ENCODE assay signal across 14 cellular contexts in genomic region chr5:9348296-9348996, GRCh38.
DNase-seq lines count a peak whose midpoint lies in the region; ATAC-seq and TF ChIP-seq lines count a peak whose summit lies in the region.
"Had no signal": no experiment of that assay in that cellular context is flagged by ENCODE, and none has a peak within 500 bp of the region (broad histone marks: within the 10 kb centered on the region; RNA-seq: fewer than 3 reads in every experiment).

No MANE protein-coding gene starts in this region.

- H3K4me3 Mint-ChIP-seq in nephron progenitor cell, result no peak overlapping the region
- H3K4me3 Mint-ChIP-seq: memory B cell; T-helper 1 cell treated with Interleukin-12 subunit alpha and Interleukin-12 subunit beta and Interleukin-4 antibody, amounts not matched to agents 30 μg/mL and 1 μg/mL, for 36 hours had no signal

- intact Hi-C loops in upper lobe of right lung (cut with DNase I), result no loop called here

- no peak overlapping the region for H3K4me3 ChIP-seq in cardiac muscle cell
- H3K4me3 ChIP-seq in right atrium auricular region, result no peak overlapping the region
- no peak overlapping the region for H3K4me3 ChIP-seq in astrocyte of the cerebellum (ENCODE audit: low read depth, low read length)
- H3K4me3 ChIP-seq in hepatocyte, result no peak overlapping the region
- H3K4me3 ChIP-seq in upper lobe of right lung, result no peak overlapping the region

- H3K4me1 ChIP-seq in cardiac muscle cell (ENCODE audit: low read depth) (peaks cover 12% of the 10 kb centered on the region), right atrium auricular region (peaks cover 0 to 20% of the 10 kb centered on the region in 2 donors), hepatocyte (ENCODE audit: insufficient read depth) (peaks cover 11% of the 10 kb centered on the region), upper lobe of right lung (peaks cover 5% of the 10 kb centered on the region)

- ATAC-seq in upper lobe of right lung (peak; percentile 78), GM21717 (IDR thresholded peaks at IDR 0.05; ENCODE audit: unreplicated experiment) (no peak)

- no peaks in the 10 kb centered on the region for H4K20me1 ChIP-seq in hepatocyte (ENCODE audit: insufficient read depth, poor library complexity, severe bottlenecking)

- DNase-seq in cardiac muscle cell (ENCODE audit: low read depth in 1 of 2, low spot score in 1 of 2) (peak; percentile 21 to 42), right atrium auricular region (ENCODE audit: low spot score) (no peak), astrocyte of the cerebellum (ENCODE audit: low read depth) (peak; percentile 78), hepatocyte (ENCODE audit: low spot score) (no peak), upper lobe of right lung (no peak), NCI-H1105 treated with DMSO at 0.1 percent for 48 hours (lab: John Stamatoyannopoulos, UW) (no peak), nephron progenitor cell (no peak)
- DNase-seq: activated gamma-delta T cell, DND-41, glutamatergic neuron, NCI-H1694 had no signal

- 30% methylated on average over 5 of the region's 5 CpGs for WGBS in hepatocyte (ENCODE audit: low lambda C conversion rate, missing lambda C conversion rate)

- in situ Hi-C loops in astrocyte of the cerebellum (cut with HindIII; ENCODE audit: low sequenced_read_pairs), result no loop called here

- H3K36me3 Mint-ChIP-seq in nephron progenitor cell (ENCODE audit: low read depth), result peaks cover 5% of the 10 kb centered on the region
- H3K36me3 Mint-ChIP-seq: memory B cell had no signal

- H3K27me3 Mint-ChIP-seq in nephron progenitor cell (ENCODE audit: low read depth, poor library complexity), result peaks cover 11% of the 10 kb centered on the region
- H3K27me3 Mint-ChIP-seq: memory B cell had no signal

- no peaks in the 10 kb centered on the region for H3K9me2 ChIP-seq in hepatocyte (replicated peaks; ENCODE audit: insufficient read depth)

- H3K79me2 ChIP-seq in hepatocyte, result no peaks in the 10 kb centered on the region

- peak overlapping the region; percentile 3 for H3K4me2 ChIP-seq in hepatocyte

- H3K27ac ChIP-seq in cardiac muscle cell (peak overlapping the region; percentile 27), right atrium auricular region (no peak overlapping the region), hepatocyte (peak overlapping the region; percentile 21), upper lobe of right lung (no peak overlapping the region)

- no peak for TF ChIP-seq CTCF in cardiac muscle cell (IDR thresholded peaks at IDR 0.05; ENCODE audit: low read depth, low read length)
- TF ChIP-seq CTCF in right atrium auricular region (IDR thresholded peaks at IDR 0.05), result no peak
- no peak for TF ChIP-seq CTCF in astrocyte of the cerebellum (IDR thresholded peaks at IDR 0.05; ENCODE audit: low read depth, low read length, missing control alignments)
- TF ChIP-seq CTCF in hepatocyte (IDR thresholded peaks at IDR 0.05; ENCODE audit: poor library complexity), result no peak
- no peak for TF ChIP-seq CTCF in upper lobe of right lung (IDR thresholded peaks at IDR 0.05)
- TF ChIP-seq CTCF in nephron progenitor cell (IDR thresholded peaks at IDR 0.05), result no peak

- H3K36me3 ChIP-seq in cardiac muscle cell (no peaks in the 10 kb centered on the region), right atrium auricular region (no peaks in the 10 kb centered on the region), hepatocyte (replicated peaks; ENCODE audit: insufficient read depth, low read depth) (no peaks in the 10 kb centered on the region), upper lobe of right lung (no peaks in the 10 kb centered on the region)

- H3K9me3 ChIP-seq in cardiac muscle cell (ENCODE audit: low read depth) (no peaks in the 10 kb centered on the region), right atrium auricular region (no peaks in the 10 kb centered on the region), hepatocyte (ENCODE audit: low read depth) (no peaks in the 10 kb centered on the region), upper lobe of right lung (no peaks in the 10 kb centered on the region)

- H3K27me3 ChIP-seq in cardiac muscle cell, result no peaks in the 10 kb centered on the region
- no peaks in the 10 kb centered on the region for H3K27me3 ChIP-seq in right atrium auricular region
- H3K27me3 ChIP-seq in hepatocyte, result no peaks in the 10 kb centered on the region
- no peaks in the 10 kb centered on the region for H3K27me3 ChIP-seq in upper lobe of right lung

- H3K9me3 Mint-ChIP-seq in nephron progenitor cell, result no peaks in the 10 kb centered on the region
- H3K9me3 Mint-ChIP-seq: T-helper 1 cell treated with Interleukin-12 subunit alpha and Interleukin-12 subunit beta and Interleukin-4 antibody, amounts not matched to agents 30 μg/mL and 1 μg/mL, for 36 hours had no signal

- no peaks in the 10 kb centered on the region for H3K4me1 Mint-ChIP-seq in nephron progenitor cell
- H3K4me1 Mint-ChIP-seq: memory B cell had no signal

- no peak overlapping the region for H3K27ac Mint-ChIP-seq in nephron progenitor cell
- H3K27ac Mint-ChIP-seq: memory B cell; T-helper 1 cell treated with Interleukin-12 subunit alpha and Interleukin-12 subunit beta and Interleukin-4 antibody, amounts not matched to agents 30 μg/mL and 1 μg/mL, for 36 hours had no signal

- no peak overlapping the region for H2AFZ ChIP-seq in hepatocyte

Comparison
In these comparisons a context has a peak if more than half of its experiments do, and no peak if none do; other contexts are left out.
1. DNase-seq: peak in cardiac muscle cell (2 of 2) and astrocyte of the cerebellum (single experiment); none in right atrium auricular region (single experiment), hepatocyte (single experiment), upper lobe of right lung (single experiment), NCI-H1105 treated with DMSO at 0.1 percent for 48 hours (single experiment) and nephron progenitor cell (single experiment).
2. H3K27ac ChIP-seq: peak in cardiac muscle cell (single experiment) and hepatocyte (single experiment); none in right atrium auricular region (0 of 2) and upper lobe of right lung (single experiment).